In genomic region chr11:121572581-121573059, GRCh38 we compare ENCODE assay signal across 14 cellular contexts.
DNase-seq lines count a peak whose midpoint lies in the region; ATAC-seq, FAIRE-seq and TF ChIP-seq lines count a peak whose summit lies in the region.
"Had no signal": no experiment of that assay in that cellular context is flagged by ENCODE, and none has a peak within 500 bp of the region (broad histone marks: within the 10 kb centered on the region; RNA-seq: fewer than 3 reads in every experiment).

No MANE protein-coding gene starts in this region.

- no peak overlapping the region for H3K4me3 Mint-ChIP-seq in astrocyte (ENCODE audit: unreplicated experiment)
- H3K4me3 Mint-ChIP-seq in activated CD4-positive, alpha-beta T cell treated with anti-CD3 and anti-CD28 coated beads for 36 hours, result no peak overlapping the region

- TF ChIP-seq POLR2A in suprapubic skin (IDR thresholded peaks at IDR 0.05), result no peak

- no peaks in the 10 kb centered on the region for H3K79me2 ChIP-seq in astrocyte (ENCODE audit: insufficient read depth, low read length)

- H3K36me3 ChIP-seq in astrocyte (ENCODE audit: insufficient read depth, low read length) (no peaks in the 10 kb centered on the region), neutrophil (peaks cover 100% of the 10 kb centered on the region), suprapubic skin (no peaks in the 10 kb centered on the region), upper lobe of right lung (no peaks in the 10 kb centered on the region)
- H3K36me3 ChIP-seq: tibial nerve had no signal

- peaks cover 17% of the 10 kb centered on the region for H3K27me3 ChIP-seq in astrocyte (ENCODE audit: insufficient read depth, low read length)
- H3K27me3 ChIP-seq in neutrophil, result no peaks in the 10 kb centered on the region
- no peaks in the 10 kb centered on the region for H3K27me3 ChIP-seq in suprapubic skin
- no peaks in the 10 kb centered on the region for H3K27me3 ChIP-seq in upper lobe of right lung
- H3K27me3 ChIP-seq: tibial nerve had no signal

- H3K4me1 Mint-ChIP-seq in astrocyte (ENCODE audit: low read depth, unreplicated experiment), result peaks cover 18% of the 10 kb centered on the region
- peaks cover 21% of the 10 kb centered on the region for H3K4me1 Mint-ChIP-seq in activated CD4-positive, alpha-beta T cell treated with anti-CD3 and anti-CD28 coated beads for 36 hours

- no peak overlapping the region for H3K9ac ChIP-seq in astrocyte (ENCODE audit: low read length)

- H3K36me3 Mint-ChIP-seq in astrocyte (ENCODE audit: low read depth, unreplicated experiment), result peaks cover 9% of the 10 kb centered on the region
- peaks cover 54% of the 10 kb centered on the region for H3K36me3 Mint-ChIP-seq in activated CD4-positive, alpha-beta T cell treated with anti-CD3 and anti-CD28 coated beads for 36 hours (ENCODE audit: low read depth)

- H4K20me1 ChIP-seq in astrocyte (ENCODE audit: insufficient read depth, low read length), result no peaks in the 10 kb centered on the region

- FAIRE-seq in astrocyte (lab: Jason Lieb, UNC), result no peak
- FAIRE-seq: GM18507, HepG2 had no signal

- H3K4me3 ChIP-seq in astrocyte (ENCODE audit: insufficient read depth, low read depth, low read length), result no peak overlapping the region
- H3K4me3 ChIP-seq in neutrophil (ENCODE audit: low read depth in 1 of 2, low read length in 1 of 2), result no peak overlapping the region
- no peak overlapping the region for H3K4me3 ChIP-seq in suprapubic skin
- H3K4me3 ChIP-seq in upper lobe of right lung, result no peak overlapping the region
- H3K4me3 ChIP-seq: tibial nerve had no signal

- peaks cover 15% of the 10 kb centered on the region for H3K9me3 Mint-ChIP-seq in astrocyte (ENCODE audit: unreplicated experiment)
- H3K9me3 Mint-ChIP-seq in activated CD4-positive, alpha-beta T cell treated with anti-CD3 and anti-CD28 coated beads for 36 hours (ENCODE audit: low read depth), result no peaks in the 10 kb centered on the region
- H3K9me3 Mint-ChIP-seq: activated T-helper 2 cell treated with anti-CD3 and anti-CD28 coated beads, Interferon-gamma antibody, Interleukin-2, Interleukin-4, amounts not matched to agents 10 μg/mL and 5 μg/mL and 100 μg/mL, durations not matched to agents 14 hours and 24 hours and 36 hours had no signal

- DNase-seq in NCI-H2227 (lab: John Stamatoyannopoulos, UW; ENCODE audit: unreplicated experiment), result peak; percentile 29
- no peak for DNase-seq in NCI-H2227 treated with DMSO at 0.1 percent for 48 hours (lab: John Stamatoyannopoulos, UW)
- peak; percentile 52 for DNase-seq in NCI-H1092 treated with DMSO at 0.1 percent for 48 hours (lab: John Stamatoyannopoulos, UW)
- DNase-seq in astrocyte (ENCODE audit: low read depth), result no peak
- DNase-seq in suprapubic skin (ENCODE audit: low spot score in 2 of 2), result no peak
- DNase-seq in activated CD4-positive, alpha-beta T cell treated with anti-CD3 and anti-CD28 coated beads for 36 hours, result no peak
- no peak for DNase-seq in upper lobe of right lung
- DNase-seq: NCI-H2081, RPMI8226 had no signal

- ATAC-seq in activated CD4-positive, alpha-beta T cell treated with anti-CD3 and anti-CD28 coated beads for 36 hours, result no peak
- no peak for ATAC-seq in upper lobe of right lung
- ATAC-seq: HepG2 had no signal

- intact Hi-C loops in activated CD4-positive, alpha-beta T cell treated with anti-CD3 and anti-CD28 coated beads for 36 hours (cut with DNase I, micrococcal nuclease), result no loop called here
- intact Hi-C loops in upper lobe of right lung (cut with DNase I), result no loop called here

- no peak overlapping the region for H3K27ac Mint-ChIP-seq in astrocyte (ENCODE audit: unreplicated experiment)
- H3K27ac Mint-ChIP-seq in activated CD4-positive, alpha-beta T cell treated with anti-CD3 and anti-CD28 coated beads for 36 hours, result no peak overlapping the region
- H3K27ac Mint-ChIP-seq: activated T-helper 2 cell treated with anti-CD3 and anti-CD28 coated beads, Interferon-gamma antibody, Interleukin-2, Interleukin-4, amounts not matched to agents 10 μg/mL and 5 μg/mL and 100 μg/mL, durations not matched to agents 14 hours and 24 hours and 36 hours had no signal

- H3K27ac ChIP-seq in astrocyte (ENCODE audit: low read depth, low read length) (no peak overlapping the region), neutrophil (peak overlapping the region; percentile 13), suprapubic skin (no peak overlapping the region), upper lobe of right lung (no peak overlapping the region)
- H3K27ac ChIP-seq: tibial nerve had no signal

- H3K4me1 ChIP-seq in astrocyte (ENCODE audit: insufficient read depth, low read length) (no peaks in the 10 kb centered on the region), neutrophil (ENCODE audit: control insufficient read depth in 1 of 2, insufficient read depth in 1 of 2, low read depth in 1 of 2, low read length in 1 of 2) (peaks cover 0 to under 1% of the 10 kb centered on the region in 2 experiments), suprapubic skin (no peaks in the 10 kb centered on the region), upper lobe of right lung (peaks cover 21% of the 10 kb centered on the region)

- H3K27me3 Mint-ChIP-seq in astrocyte (ENCODE audit: low read depth, unreplicated experiment), result no peaks in the 10 kb centered on the region
- no peaks in the 10 kb centered on the region for H3K27me3 Mint-ChIP-seq in activated CD4-positive, alpha-beta T cell treated with anti-CD3 and anti-CD28 coated beads for 36 hours

- WGBS in suprapubic skin, result 72% methylated on average over 11 of the region's 11 CpGs

- TF ChIP-seq EP300 in suprapubic skin (IDR thresholded peaks at IDR 0.05), result no peak

- CTCF ChIA-PET in activated CD4-positive, alpha-beta T cell treated with anti-CD3 and anti-CD28 coated beads for 36 hours (lab: Charles Lee), result interaction anchor here (1.3 kb wide), 2 partner anchors 10 to 19 kb away, joined by 3 to 4 read pairs; no protein-coding TSS in a partner anchor

- POLR2A ChIA-PET in activated CD4-positive, alpha-beta T cell treated with anti-CD3 and anti-CD28 coated beads for 36 hours (lab: Charles Lee), result interaction anchor here (0.6 kb wide), 1 partner anchor 16 kb away, joined by 3 read pairs; no protein-coding TSS in a partner anchor

- no peak for TF ChIP-seq CTCF in astrocyte (IDR thresholded peaks at IDR 0.05; ENCODE audit: insufficient read depth, low read depth, low read length)
- TF ChIP-seq CTCF in neutrophil (IDR thresholded peaks at IDR 0.05), result no peak
- TF ChIP-seq CTCF in suprapubic skin (IDR thresholded peaks at IDR 0.05), result no peak
- TF ChIP-seq CTCF in upper lobe of right lung (IDR thresholded peaks at IDR 0.05), result no peak

- no peaks in the 10 kb centered on the region for H3K9me3 ChIP-seq in astrocyte (ENCODE audit: insufficient read depth, low read depth, low read length)
- peaks cover 17% of the 10 kb centered on the region for H3K9me3 ChIP-seq in neutrophil
- no peaks in the 10 kb centered on the region for H3K9me3 ChIP-seq in suprapubic skin
- no peaks in the 10 kb centered on the region for H3K9me3 ChIP-seq in upper lobe of right lung
- H3K9me3 ChIP-seq: tibial nerve had no signal

- H3K4me2 ChIP-seq in astrocyte (ENCODE audit: low read length), result peak overlapping the region; percentile 36

- no peak overlapping the region for H2AFZ ChIP-seq in astrocyte (ENCODE audit: low read depth, low read length)

Comparison
In these comparisons a context has a peak if more than half of its experiments do, and no peak if none do; other contexts are left out.
1. DNase-seq: peak in NCI-H2227 (single experiment) and NCI-H1092 treated with DMSO at 0.1 percent for 48 hours (single experiment); none in NCI-H2227 treated with DMSO at 0.1 percent for 48 hours (single experiment), astrocyte (single experiment), suprapubic skin (0 of 2), activated CD4-positive, alpha-beta T cell treated with anti-CD3 and anti-CD28 coated beads for 36 hours (single experiment) and upper lobe of right lung (single experiment).